In genomic region chr21:33362044-33362555, GRCh38 we compare ENCODE assay signal across 9 cellular contexts. TPM values are rescaled to one million over a fixed set of nuclear protein-coding genes. Genes with fewer than 3 reads are reported as not detected.
DNase-seq lines count a peak whose midpoint lies in the region; ATAC-seq and TF ChIP-seq lines count a peak whose summit lies in the region.
"Had no signal": no experiment of that assay in that cellular context is flagged by ENCODE, and none has a peak within 500 bp of the region (broad histone marks: within the 10 kb centered on the region; RNA-seq: fewer than 3 reads in every experiment).

No MANE protein-coding gene starts in this region.

- DNase-seq in NCI-H510A (lab: John Stamatoyannopoulos, UW): peak; percentile 46
- DNase-seq in activated CD4-positive, alpha-beta memory T cell treated with anti-CD3 and anti-CD28 coated beads for 36 hours: peak; percentile 77
- peak; percentile 45 to 65 for DNase-seq in foreskin keratinocyte
- no peak for DNase-seq in progenitor cell of endocrine pancreas (ENCODE audit: low spot score, unreplicated experiment)
- no peak for DNase-seq in HCEC 1CT
- no peak for DNase-seq in GM19240 (ENCODE audit: insufficient read length, low spot score)

- H3K9me3 Mint-ChIP-seq in activated CD4-positive, alpha-beta memory T cell treated with anti-CD3 and anti-CD28 coated beads for 36 hours: peaks cover 11% of the 10 kb centered on the region
- peaks cover 6% of the 10 kb centered on the region for H3K9me3 Mint-ChIP-seq in progenitor cell of endocrine pancreas (ENCODE audit: low read depth)

- CTCF ChIA-PET in activated CD4-positive, alpha-beta memory T cell treated with anti-CD3 and anti-CD28 coated beads for 36 hours (lab: Charles Lee): interaction anchor here (0.8 to 3.7 kb wide), 43 partner anchors 10 to 605 kb away, joined by 3 to 72 read pairs (median 6); partner anchors contain the start of genes IFNAR1, PAXBP1 and TMEM50B

- H3K27me3 ChIP-seq in foreskin keratinocyte: no peaks in the 10 kb centered on the region

- peak overlapping the region; percentile 75 for H3K27ac Mint-ChIP-seq in activated CD4-positive, alpha-beta memory T cell treated with anti-CD3 and anti-CD28 coated beads for 36 hours
- peak overlapping the region; percentile 81 for H3K27ac Mint-ChIP-seq in progenitor cell of endocrine pancreas

- peak overlapping the region; percentile 47 for H3K27ac ChIP-seq in foreskin keratinocyte
- H3K27ac ChIP-seq: SK-N-MC had no signal

- H3K4me1 ChIP-seq in foreskin keratinocyte: peaks cover 16% of the 10 kb centered on the region

- peaks cover under 1% of the 10 kb centered on the region for H3K36me3 Mint-ChIP-seq in activated CD4-positive, alpha-beta memory T cell treated with anti-CD3 and anti-CD28 coated beads for 36 hours
- no peaks in the 10 kb centered on the region for H3K36me3 Mint-ChIP-seq in progenitor cell of endocrine pancreas (ENCODE audit: insufficient read depth)

- no peaks in the 10 kb centered on the region for H3K27me3 Mint-ChIP-seq in activated CD4-positive, alpha-beta memory T cell treated with anti-CD3 and anti-CD28 coated beads for 36 hours
- no peaks in the 10 kb centered on the region for H3K27me3 Mint-ChIP-seq in progenitor cell of endocrine pancreas

- POLR2A ChIA-PET in activated CD4-positive, alpha-beta memory T cell treated with anti-CD3 and anti-CD28 coated beads for 36 hours (lab: Charles Lee): interaction anchor here (0.9 to 2.0 kb wide), 6 partner anchors 18 to 160 kb away, joined by 3 to 10 read pairs (median 4); partner anchors contain the start of genes IFNAR1 and IL10RB

- H3K4me3 Mint-ChIP-seq in activated CD4-positive, alpha-beta memory T cell treated with anti-CD3 and anti-CD28 coated beads for 36 hours: peak overlapping the region; percentile 70
- peak overlapping the region; percentile 9 for H3K4me3 Mint-ChIP-seq in progenitor cell of endocrine pancreas (ENCODE audit: low read depth)

- H3K4me1 Mint-ChIP-seq in activated CD4-positive, alpha-beta memory T cell treated with anti-CD3 and anti-CD28 coated beads for 36 hours (ENCODE audit: low read depth): peaks cover 13% of the 10 kb centered on the region
- peaks cover 22% of the 10 kb centered on the region for H3K4me1 Mint-ChIP-seq in progenitor cell of endocrine pancreas (ENCODE audit: low read depth)

- peak; percentile 36 for ATAC-seq in GM21723 (IDR thresholded peaks at IDR 0.05; ENCODE audit: unreplicated experiment)
- ATAC-seq in foreskin keratinocyte: peak; percentile 58
- no peak for ATAC-seq in HG03045 (IDR thresholded peaks at IDR 0.05; ENCODE audit: unreplicated experiment)

- intact Hi-C loops in activated CD4-positive, alpha-beta memory T cell treated with anti-CD3 and anti-CD28 coated beads for 36 hours (cut with micrococcal nuclease): loop anchor here (5.0 to 10.0 kb wide), 4 partner anchors 35 to 590 kb away; partner anchors contain the start of genes IL10RB and PAXBP1

- TF ChIP-seq CTCF in foreskin keratinocyte (conservative IDR thresholded peaks at IDR 0.05) (no peak), progenitor cell of endocrine pancreas (IDR thresholded peaks at IDR 0.05; ENCODE audit: unreplicated experiment) (no peak)

RNA-seq across cellular contexts. Expression of gene IFNAR1, which starts 37.3 kb away (rescaled TPM):
- total RNA-seq in activated CD4-positive, alpha-beta memory T cell treated with anti-CD3 and anti-CD28 coated beads for 36 hours: 10 to 100 TPM; 28.0 to 32.0 TPM
- 17.8 and 18.6 TPM in 2 replicates for total RNA-seq in foreskin keratinocyte
- polyA plus RNA-seq in foreskin keratinocyte: 8.3 and 8.4 TPM in 2 replicates
- total RNA-seq in progenitor cell of endocrine pancreas: 18.3 and 19.6 TPM in 2 replicates

RNA-seq across cellular contexts. Expression of gene IFNGR2, which starts 41.1 kb away (rescaled TPM):
- 10 to 100 TPM; 14.3 to 17.0 TPM for total RNA-seq in activated CD4-positive, alpha-beta memory T cell treated with anti-CD3 and anti-CD28 coated beads for 36 hours
- total RNA-seq in foreskin keratinocyte: 90.0 and 93.6 TPM in 2 replicates
- polyA plus RNA-seq in foreskin keratinocyte: 82.1 and 87.0 TPM in 2 replicates
- 63.0 and 65.3 TPM in 2 replicates for total RNA-seq in progenitor cell of endocrine pancreas

Comparison
In these comparisons a context has a peak if more than half of its experiments do, and no peak if none do; other contexts are left out.
1. DNase-seq: peak in NCI-H510A (single experiment), activated CD4-positive, alpha-beta memory T cell treated with anti-CD3 and anti-CD28 coated beads for 36 hours (single experiment) and foreskin keratinocyte (2 of 2); none in progenitor cell of endocrine pancreas (single experiment), HCEC 1CT (single experiment) and GM19240 (single experiment).